ENCODE assay signal across 21 cellular contexts in genomic region chr7:105734233-105734632, GRCh38.
DNase-seq lines count a peak whose midpoint lies in the region; ATAC-seq and TF ChIP-seq lines count a peak whose summit lies in the region.
"Had no signal": no experiment of that assay in that cellular context is flagged by ENCODE, and none has a peak within 500 bp of the region (broad histone marks: within the 10 kb centered on the region; RNA-seq: fewer than 3 reads in every experiment).

No MANE protein-coding gene starts in this region.

- H3K36me3 ChIP-seq in PC-3 (ENCODE audit: low read depth, low read length) (no peaks in the 10 kb centered on the region), parathyroid adenoma (ENCODE audit: control insufficient read depth, insufficient read depth, low read length) (no peaks in the 10 kb centered on the region)
- H3K36me3 ChIP-seq: neutrophil, right atrium auricular region, vagina had no signal

- no peak overlapping the region for H3K4me3 Mint-ChIP-seq in Calu3 (ENCODE audit: low read depth, unreplicated experiment)
- no peak overlapping the region for H3K4me3 Mint-ChIP-seq in activated naive CD4-positive, alpha-beta T cell treated with anti-CD3 and anti-CD28 coated beads for 36 hours
- H3K4me3 Mint-ChIP-seq: activated naive CD4-positive, alpha-beta T cell treated with anti-CD3 and anti-CD28 coated beads, Interleukin-2, amount 50 U/mL, for 24 hours; endodermal cell had no signal

- CTCF ChIA-PET in PC-3 (lab: Charles Lee) (interaction anchor here (0.7 kb wide), 2 partner anchors 9 to 43 kb away, joined by 3 read pairs; no protein-coding TSS in a partner anchor), Calu3 (lab: Charles Lee) (interaction anchor here (0.6 to 0.7 kb wide), 2 partner anchors 152 to 240 kb away, joined by 6 to 7 read pairs; no protein-coding TSS in a partner anchor)
- CTCF ChIA-PET in activated naive CD4-positive, alpha-beta T cell treated with anti-CD3 and anti-CD28 coated beads for 36 hours (lab: Charles Lee), result interaction anchor here (1.2 to 1.7 kb wide), 2 partner anchors 27 to 72 kb away, joined by 4 to 5 read pairs; no protein-coding TSS in a partner anchor

- no peaks in the 10 kb centered on the region for H4K20me1 ChIP-seq in PC-3 (ENCODE audit: low read length)

- TF ChIP-seq CTCF in PC-3 (conservative IDR thresholded peaks at IDR 0.05; ENCODE audit: low read depth, low read length), result no peak
- no peak for TF ChIP-seq CTCF in parathyroid adenoma (IDR thresholded peaks at IDR 0.05)
- no peak for TF ChIP-seq CTCF in Calu3 (IDR thresholded peaks at IDR 0.05; ENCODE audit: unreplicated experiment)

- TF ChIP-seq POLR2A in erythroblast (IDR thresholded peaks at IDR 0.05; ENCODE audit: low read length), result no peak

- DNase-seq in NCI-H1417 (lab: John Stamatoyannopoulos, UW) (peak in 2 of 3 experiments; percentile 43 to 75), NCI-H1417 treated with DMSO at 0.1 percent for 48 hours (lab: John Stamatoyannopoulos, UW) (no peak), PC-3 (peak; percentile 89), erythroblast (lab: John Stamatoyannopoulos, UW) (peak; percentile 30 to 77), Calu3 (no peak), NCI-H345 treated with DMSO at 0.1 percent for 48 hours (lab: John Stamatoyannopoulos, UW; ENCODE audit: unreplicated experiment) (no peak)
- DNase-seq in activated naive CD4-positive, alpha-beta T cell treated with anti-CD3 and anti-CD28 coated beads for 36 hours, result no peak
- DNase-seq: 8988T; activated CD4-positive, alpha-beta T cell treated with anti-CD3 and anti-CD28 coated beads for 1 hour; activated T-cell treated with anti-CD3 and anti-CD28 coated beads, Interleukin-2, amount 50 U/mL, for 48 hours; endodermal cell; NCI-H1436; stimulated activated CD4-positive, alpha-beta T cell treated with anti-CD3 and anti-CD28 coated beads, Interleukin-15, amount 100 ng/mL, for 24 hours; T1000 had no signal

- no peaks in the 10 kb centered on the region for H3K36me3 Mint-ChIP-seq in Calu3 (ENCODE audit: insufficient read depth, unreplicated experiment)
- H3K36me3 Mint-ChIP-seq in activated naive CD4-positive, alpha-beta T cell treated with anti-CD3 and anti-CD28 coated beads for 36 hours (ENCODE audit: low read depth), result no peaks in the 10 kb centered on the region

- H3K4me1 ChIP-seq in PC-3 (ENCODE audit: insufficient read depth, low read length) (peaks cover 13% of the 10 kb centered on the region), parathyroid adenoma (peaks cover 5% of the 10 kb centered on the region)
- H3K4me1 ChIP-seq: right atrium auricular region, vagina had no signal

- no peak overlapping the region for H3K27ac ChIP-seq in PC-3 (ENCODE audit: low read length)
- no peak overlapping the region for H3K27ac ChIP-seq in parathyroid adenoma
- H3K27ac ChIP-seq: neutrophil, right atrium auricular region, RWPE1, vagina had no signal

- H3K4me2 ChIP-seq in PC-3 (ENCODE audit: low read length) (peak overlapping the region; percentile 29), parathyroid adenoma (ENCODE audit: low read length) (no peak overlapping the region)

- no peaks in the 10 kb centered on the region for H3F3A ChIP-seq in PC-3 (ENCODE audit: low read length, unreplicated experiment)

- no peaks in the 10 kb centered on the region for H3K9me3 ChIP-seq in PC-3 (ENCODE audit: low read length)
- no peaks in the 10 kb centered on the region for H3K9me3 ChIP-seq in parathyroid adenoma (ENCODE audit: control insufficient read depth, low read length)
- H3K9me3 ChIP-seq: Caco-2, neutrophil, right atrium auricular region, vagina had no signal

- H3K27ac Mint-ChIP-seq in Calu3 (ENCODE audit: unreplicated experiment), result no peak overlapping the region
- H3K27ac Mint-ChIP-seq in activated naive CD4-positive, alpha-beta T cell treated with anti-CD3 and anti-CD28 coated beads for 36 hours, result no peak overlapping the region
- H3K27ac Mint-ChIP-seq: activated naive CD4-positive, alpha-beta T cell treated with anti-CD3 and anti-CD28 coated beads, Interleukin-2, amount 50 U/mL, for 24 hours; endodermal cell had no signal

- no peaks in the 10 kb centered on the region for H3K9me2 ChIP-seq in PC-3 (replicated peaks; ENCODE audit: low read length)

- H3K79me2 ChIP-seq in PC-3 (ENCODE audit: low read length) (no peaks in the 10 kb centered on the region), parathyroid adenoma (no peaks in the 10 kb centered on the region)

- ATAC-seq in PC-3, result peak; percentile 99

- no peaks in the 10 kb centered on the region for H3K4me1 Mint-ChIP-seq in Calu3 (ENCODE audit: low read depth, unreplicated experiment)
- H3K4me1 Mint-ChIP-seq in activated naive CD4-positive, alpha-beta T cell treated with anti-CD3 and anti-CD28 coated beads for 36 hours (ENCODE audit: low read depth), result no peaks in the 10 kb centered on the region
- H3K4me1 Mint-ChIP-seq: activated naive CD4-positive, alpha-beta T cell treated with anti-CD3 and anti-CD28 coated beads, Interleukin-2, amount 50 U/mL, for 24 hours had no signal

- POLR2A ChIA-PET in PC-3 (lab: Charles Lee; ENCODE audit: unreplicated experiment), result interaction anchor here (0.6 kb wide), 2 partner anchors 15 to 202 kb away, joined by 6 to 7 read pairs; partner anchors contain the start of gene RINT1

- no peaks in the 10 kb centered on the region for H3K27me3 ChIP-seq in PC-3 (ENCODE audit: low read length)
- no peaks in the 10 kb centered on the region for H3K27me3 ChIP-seq in parathyroid adenoma (ENCODE audit: control insufficient read depth, insufficient read depth, low read length)
- H3K27me3 ChIP-seq: neutrophil, right atrium auricular region, vagina had no signal

- no peak overlapping the region for H2AFZ ChIP-seq in PC-3 (ENCODE audit: low read length)
- H2AFZ ChIP-seq in parathyroid adenoma, result peak overlapping the region; percentile 6

- H3K9ac ChIP-seq in PC-3 (ENCODE audit: low read length) (no peak overlapping the region), parathyroid adenoma (no peak overlapping the region)

- H3K4me3 ChIP-seq in PC-3 (ENCODE audit: low read length), result no peak overlapping the region
- no peak overlapping the region for H3K4me3 ChIP-seq in parathyroid adenoma (ENCODE audit: low read depth, low read length)
- H3K4me3 ChIP-seq: right atrium auricular region, vagina had no signal

- BruUV-seq in PC-3 (replicated peaks; lab: Mats Ljungman, UMichigan), result no TSS peak
- no TSS peak for BruUV-seq in Calu3 (replicated peaks; lab: Mats Ljungman, UMichigan)

- peaks cover 4% of the 10 kb centered on the region for H3K9me3 Mint-ChIP-seq in Calu3 (ENCODE audit: low read depth, unreplicated experiment)
- no peaks in the 10 kb centered on the region for H3K9me3 Mint-ChIP-seq in activated naive CD4-positive, alpha-beta T cell treated with anti-CD3 and anti-CD28 coated beads for 36 hours
- H3K9me3 Mint-ChIP-seq: activated naive CD4-positive, alpha-beta T cell treated with anti-CD3 and anti-CD28 coated beads, Interleukin-2, amount 50 U/mL, for 24 hours; endodermal cell had no signal

- intact Hi-C loops in PC-3 (cut with micrococcal nuclease) (no loop called here), Calu3 (cut with micrococcal nuclease; ENCODE audit: unreplicated experiment) (no loop called here)
- intact Hi-C loops in activated naive CD4-positive, alpha-beta T cell treated with anti-CD3 and anti-CD28 coated beads for 36 hours (cut with micrococcal nuclease), result no loop called here

- no peaks in the 10 kb centered on the region for H3K27me3 Mint-ChIP-seq in Calu3 (ENCODE audit: unreplicated experiment)
- H3K27me3 Mint-ChIP-seq in activated naive CD4-positive, alpha-beta T cell treated with anti-CD3 and anti-CD28 coated beads for 36 hours (ENCODE audit: low read depth), result no peaks in the 10 kb centered on the region
- H3K27me3 Mint-ChIP-seq: activated naive CD4-positive, alpha-beta T cell treated with anti-CD3 and anti-CD28 coated beads, Interleukin-2, amount 50 U/mL, for 24 hours had no signal

Comparison
In these comparisons a context has a peak if more than half of its experiments do, and no peak if none do; other contexts are left out.
1. DNase-seq: peak in NCI-H1417 (2 of 3), PC-3 (single experiment) and erythroblast (2 of 2); none in NCI-H1417 treated with DMSO at 0.1 percent for 48 hours (single experiment), Calu3 (single experiment), NCI-H345 treated with DMSO at 0.1 percent for 48 hours (single experiment) and activated naive CD4-positive, alpha-beta T cell treated with anti-CD3 and anti-CD28 coated beads for 36 hours (single experiment).